ENCODE assay signal across 9 cellular contexts in genomic region chr4:64781737-64782326, GRCh38.
DNase-seq lines count a peak whose midpoint lies in the region; ATAC-seq, FAIRE-seq and TF ChIP-seq lines count a peak whose summit lies in the region.
"Had no signal": no experiment of that assay in that cellular context is flagged by ENCODE, and none has a peak within 500 bp of the region (broad histone marks: within the 10 kb centered on the region; RNA-seq: fewer than 3 reads in every experiment).

No MANE protein-coding gene starts in this region.

- H3K27ac ChIP-seq in astrocyte (ENCODE audit: low read depth, low read length), result no peak overlapping the region
- H3K27ac ChIP-seq in HepG2 (ENCODE audit: extremely low read length, insufficient read depth, low read length), result no peak overlapping the region

- peaks cover 3% of the 10 kb centered on the region for H3K4me1 Mint-ChIP-seq in astrocyte (ENCODE audit: low read depth, unreplicated experiment)
- H3K4me1 Mint-ChIP-seq: naive B cell had no signal

- H3K27ac Mint-ChIP-seq in astrocyte (ENCODE audit: unreplicated experiment), result no peak overlapping the region
- H3K27ac Mint-ChIP-seq: naive B cell had no signal

- no peak overlapping the region for H3K4me3 ChIP-seq in Loucy (ENCODE audit: low read length, poor library complexity, severe bottlenecking)
- H3K4me3 ChIP-seq in astrocyte (ENCODE audit: insufficient read depth, low read depth, low read length), result no peak overlapping the region
- H3K4me3 ChIP-seq in HepG2 (replicated peaks in 1 of 3; ENCODE audit: insufficient read depth in 1 of 3, low read depth in 2 of 3, low read length in 3 of 3), result no peak overlapping the region

- ATAC-seq in GM21367 (IDR thresholded peaks at IDR 0.05; ENCODE audit: unreplicated experiment) (peak; percentile 68), HepG2 (no peak; the same call in 2 of the 3 replicates), HG03045 (IDR thresholded peaks at IDR 0.05; ENCODE audit: unreplicated experiment) (no peak), sciatic nerve (no peak)

- DNase-seq in Caki2 (ENCODE audit: low read depth), result peak; percentile 11
- DNase-seq in astrocyte (ENCODE audit: low read depth), result no peak
- peak; percentile 16 for DNase-seq in HepG2 (ENCODE audit: low spot score)
- DNase-seq in sciatic nerve (ENCODE audit: low spot score), result no peak
- DNase-seq in effector CD4-positive, alpha-beta T cell, result no peak
- DNase-seq: naive B cell had no signal

- TF ChIP-seq EP300 in HepG2 (IDR thresholded peaks at IDR 0.05; ENCODE audit: low read depth in 2 of 2, low read length in 2 of 2) (no peak), HepG2 (CRISPR knock-in tag; IDR thresholded peaks at IDR 0.05; ENCODE audit: borderline replicate concordance) (no peak)

- in situ Hi-C loops in Caki2 (cut with HindIII; ENCODE audit: low pct_unique_long_range_greater_than_20kb, low sequenced_read_pairs), result no loop called here
- in situ Hi-C loops in HepG2 (cut with HindIII; ENCODE audit: extremely low pct_ligation_motif_present, low pct_unique_long_range_greater_than_20kb), result no loop called here

- CTCF ChIA-PET in HepG2 (lab: Yijun Ruan, JAX; ENCODE audit: low intra/inter-chr PET ratio, low total read pairs), result no interaction called here

- H3K79me2 ChIP-seq in Loucy (ENCODE audit: insufficient read depth, low read length), result no peaks in the 10 kb centered on the region
- H3K79me2 ChIP-seq in astrocyte (ENCODE audit: insufficient read depth, low read length), result no peaks in the 10 kb centered on the region
- no peaks in the 10 kb centered on the region for H3K79me2 ChIP-seq in HepG2 (ENCODE audit: insufficient read depth, low read length)

- no peak overlapping the region for H3K4me3 Mint-ChIP-seq in astrocyte (ENCODE audit: unreplicated experiment)
- H3K4me3 Mint-ChIP-seq: naive B cell had no signal

- 8% methylated on average over 3 of the region's 3 CpGs for whole genome bisulfite sequencing in HepG2 (ENCODE audit: low lambda C conversion rate)

- H3K9me3 Mint-ChIP-seq in astrocyte (ENCODE audit: unreplicated experiment), result no peaks in the 10 kb centered on the region
- H3K9me3 Mint-ChIP-seq: naive B cell had no signal

- no peaks in the 10 kb centered on the region for H3K9me2 ChIP-seq in Loucy (replicated peaks; ENCODE audit: low read depth, low read length)

- FAIRE-seq in astrocyte (lab: Jason Lieb, UNC) (peak; percentile 60), HepG2 (lab: Jason Lieb, UNC) (no peak)

- intact Hi-C loops in HepG2 (cut with micrococcal nuclease; ENCODE audit: unreplicated experiment) (loop anchor here (10.0 kb wide), 1 partner anchor 133 kb away; no protein-coding TSS in a partner anchor), sciatic nerve (cut with DNase I) (no loop called here)

- H3K4me1 ChIP-seq in Loucy (ENCODE audit: insufficient read depth, low read length, poor library complexity, severe bottlenecking) (peaks cover 4% of the 10 kb centered on the region), astrocyte (ENCODE audit: insufficient read depth, low read length) (peaks cover 24% of the 10 kb centered on the region), HepG2 (ENCODE audit: insufficient read depth, low read length) (no peaks in the 10 kb centered on the region)

- no peaks in the 10 kb centered on the region for H3K36me3 ChIP-seq in Loucy (ENCODE audit: insufficient read depth, low read length)
- H3K36me3 ChIP-seq in astrocyte (ENCODE audit: insufficient read depth, low read length), result no peaks in the 10 kb centered on the region
- no peaks in the 10 kb centered on the region for H3K36me3 ChIP-seq in HepG2 (replicated peaks in 1 of 2; ENCODE audit: control insufficient read depth in 1 of 2, insufficient read depth in 2 of 2, low read length in 2 of 2)

- no peaks in the 10 kb centered on the region for H3F3A ChIP-seq in Loucy (ENCODE audit: low read depth)

- no peak for TF ChIP-seq POLR2A in HepG2 (IDR thresholded peaks at IDR 0.05; ENCODE audit: insufficient read depth in 1 of 2, low read depth in 2 of 2, low read length in 2 of 2)

- H3K4me2 ChIP-seq in Loucy (ENCODE audit: low read depth, low read length, poor library complexity, severe bottlenecking), result no peak overlapping the region
- H3K4me2 ChIP-seq in astrocyte (ENCODE audit: low read length), result no peak overlapping the region
- H3K4me2 ChIP-seq in HepG2 (ENCODE audit: low read depth, low read length), result no peak overlapping the region

- no peak overlapping the region for H3K9ac ChIP-seq in Loucy (ENCODE audit: low read depth, low read length, poor library complexity, severe bottlenecking)
- H3K9ac ChIP-seq in astrocyte (ENCODE audit: low read length), result no peak overlapping the region
- no peak overlapping the region for H3K9ac ChIP-seq in HepG2 (ENCODE audit: insufficient read depth, low read depth, low read length)

- no peaks in the 10 kb centered on the region for H3K36me3 Mint-ChIP-seq in astrocyte (ENCODE audit: low read depth, unreplicated experiment)
- H3K36me3 Mint-ChIP-seq: naive B cell had no signal

- POLR2A ChIA-PET in HepG2 (lab: Yijun Ruan, JAX), result no interaction called here

- H4K20me1 ChIP-seq in Loucy (ENCODE audit: insufficient read depth, low read length, poor library complexity, severe bottlenecking), result no peaks in the 10 kb centered on the region
- no peaks in the 10 kb centered on the region for H4K20me1 ChIP-seq in astrocyte (ENCODE audit: insufficient read depth, low read length)
- no peaks in the 10 kb centered on the region for H4K20me1 ChIP-seq in HepG2 (ENCODE audit: insufficient read depth, low read length)

- H2AFZ ChIP-seq in Loucy (ENCODE audit: low read length), result peak overlapping the region; percentile 64; the same call in 1 of the 2 replicates
- H2AFZ ChIP-seq in astrocyte (ENCODE audit: low read depth, low read length), result no peak overlapping the region
- no peak overlapping the region for H2AFZ ChIP-seq in HepG2 (ENCODE audit: low read length)

- H3K9me3 ChIP-seq in Loucy (ENCODE audit: insufficient read depth, low read depth, low read length) (no peaks in the 10 kb centered on the region), astrocyte (ENCODE audit: insufficient read depth, low read depth, low read length) (no peaks in the 10 kb centered on the region), HepG2 (ENCODE audit: low read length) (no peaks in the 10 kb centered on the region)

- H3K27me3 ChIP-seq in Loucy (ENCODE audit: insufficient read depth, low read length, poor library complexity, severe bottlenecking) (no peaks in the 10 kb centered on the region), astrocyte (ENCODE audit: insufficient read depth, low read length) (no peaks in the 10 kb centered on the region), HepG2 (ENCODE audit: control insufficient read depth in 1 of 2, insufficient read depth in 2 of 2, low read length in 2 of 2) (no peaks in the 10 kb centered on the region)

- TF ChIP-seq CTCF in Loucy (conservative IDR thresholded peaks at IDR 0.05; ENCODE audit: low read length) (peak; percentile 87), astrocyte (IDR thresholded peaks at IDR 0.05; ENCODE audit: insufficient read depth, low read depth, low read length) (peak; percentile 71), HepG2 (CRISPR knock-in tag; IDR thresholded peaks at IDR 0.05) (peak; percentile 54)

- no TSS peak for BruUV-seq in HepG2 (replicated peaks; lab: Mats Ljungman, UMichigan)

- H3K27me3 Mint-ChIP-seq in astrocyte (ENCODE audit: low read depth, unreplicated experiment), result no peaks in the 10 kb centered on the region
- H3K27me3 Mint-ChIP-seq: naive B cell had no signal

- no peak for TF ChIP-seq RAD21 in HepG2 (CRISPR knock-in tag; IDR thresholded peaks at IDR 0.05)

TF ChIP-seq in HepG2, 621 proteins besides CTCF, POLR2A, EP300 and RAD21:
- TF ChIP-seq CAMTA2 (CRISPR knock-in tag; IDR thresholded peaks at IDR 0.05; ENCODE audit: borderline replicate concordance) (no peak), MAFF (IDR thresholded peaks at IDR 0.05; ENCODE audit: low read depth, low read length) (peak; percentile 86), KDM3A (CRISPR knock-in tag; IDR thresholded peaks at IDR 0.05; ENCODE audit: low read depth) (no peak), MAFK (conservative IDR thresholded peaks at IDR 0.05 in 1 of 2, IDR thresholded peaks at IDR 0.05 in 1 of 2; ENCODE audit: low read length in 2 of 2) (peak; percentile 82 to 92), STAG1 (CRISPR knock-in tag; IDR thresholded peaks at IDR 0.05) (peak; percentile 67), SOX13 (IDR thresholded peaks at IDR 0.05) (no peak), SOX13 (CRISPR knock-in tag; conservative IDR thresholded peaks at IDR 0.05 in 1 of 2, IDR thresholded peaks at IDR 0.05 in 1 of 2) (no peak), NBN (conservative IDR thresholded peaks at IDR 0.05) (no peak), ZBTB46 (CRISPR knock-in tag; IDR thresholded peaks at IDR 0.05; ENCODE audit: borderline replicate concordance) (no peak)

Comparison
In these comparisons a context has a peak if more than half of its experiments do, and no peak if none do; other contexts are left out.
1. DNase-seq: peak in Caki2 (single experiment) and HepG2 (single experiment); none in astrocyte (single experiment), sciatic nerve (single experiment) and effector CD4-positive, alpha-beta T cell (single experiment).
2. Peak in every context shown above with its lines, with median percentiles within 50 percentile points of each other: CTCF ChIP-seq.